ENCODE assay signal across 10 cellular contexts in genomic region chr2:213104089-213104902, GRCh38.
A peak's percentile ranks its signal among the peaks of the same experiment; 100 is the strongest.
DNase-seq lines count a peak whose midpoint lies in the region; ATAC-seq lines count a peak whose summit lies in the region.
"Had no signal": no experiment of that assay in that cellular context is flagged by ENCODE, and none has a peak within 500 bp of the region (broad histone marks: within the 10 kb centered on the region; RNA-seq: fewer than 3 reads in every experiment).

No MANE protein-coding gene starts in this region.

- peak overlapping the region; percentile 43 for H3K27ac Mint-ChIP-seq in T-helper 2 cell treated with Interferon-gamma antibody and Interleukin-4, amounts not matched to agents 5 μg/mL and 100 μg/mL, for 36 hours
- H3K27ac Mint-ChIP-seq: stimulated activated memory B cell treated with anti-CD40 and anti-IgM and Interleukin-4, amounts not matched to agents 10 μg/mL and 1 μg/mL and 100 μg/mL, for 72 hours had no signal

- H3K4me3 Mint-ChIP-seq in T-helper 2 cell treated with Interferon-gamma antibody and Interleukin-4, amounts not matched to agents 5 μg/mL and 100 μg/mL, for 36 hours = peak overlapping the region; percentile 66
- H3K4me3 Mint-ChIP-seq: stimulated activated memory B cell treated with anti-CD40 and anti-IgM and Interleukin-4, amounts not matched to agents 10 μg/mL and 1 μg/mL and 100 μg/mL, for 72 hours had no signal

- DNase-seq in activated CD4-positive, CD25-positive, alpha-beta regulatory T cell (lab: John Stamatoyannopoulos, UW) = no peak
- DNase-seq in T-helper 2 cell treated with Interferon-gamma antibody and Interleukin-4, amounts not matched to agents 5 μg/mL and 100 μg/mL, for 36 hours (ENCODE audit: low spot score) = no peak
- peak; percentile 31 for DNase-seq in fibroblast of the conjunctiva (ENCODE audit: low read depth)
- DNase-seq in islet precursor cell = no peak
- DNase-seq: activated CD4-positive, alpha-beta T cell treated with anti-CD3 and anti-CD28 coated beads for 1 hour had no signal

- peak; percentile 18 to 27 for ATAC-seq in activated CD4-positive, CD25-positive, alpha-beta regulatory T cell treated with anti-CD3 and anti-CD28 coated beads, Interleukin-2, amount 50 U/mL, for 24 hours
- ATAC-seq in GM18520 (IDR thresholded peaks at IDR 0.05; ENCODE audit: unreplicated experiment) (no peak), GM21367 (IDR thresholded peaks at IDR 0.05; ENCODE audit: unreplicated experiment) (no peak)
- ATAC-seq: stimulated activated memory B cell treated with anti-CD40 and anti-IgM and Interleukin-4, amounts not matched to agents 10 μg/mL and 1 μg/mL and 100 μg/mL, for 72 hours had no signal

- peak overlapping the region in 14 of 21 experiments; percentile 5 to 78 (median 51) for H3K27ac ChIP-seq in skin epidermis

- peaks cover 31% of the 10 kb centered on the region for H3K4me1 Mint-ChIP-seq in T-helper 2 cell treated with Interferon-gamma antibody and Interleukin-4, amounts not matched to agents 5 μg/mL and 100 μg/mL, for 36 hours (ENCODE audit: low read depth)
- H3K4me1 Mint-ChIP-seq: stimulated activated memory B cell treated with anti-CD40 and anti-IgM and Interleukin-4, amounts not matched to agents 10 μg/mL and 1 μg/mL and 100 μg/mL, for 72 hours had no signal

- no peaks in the 10 kb centered on the region for H3K9me3 Mint-ChIP-seq in T-helper 2 cell treated with Interferon-gamma antibody and Interleukin-4, amounts not matched to agents 5 μg/mL and 100 μg/mL, for 36 hours
- H3K9me3 Mint-ChIP-seq: stimulated activated memory B cell treated with anti-CD40 and anti-IgM and Interleukin-4, amounts not matched to agents 10 μg/mL and 1 μg/mL and 100 μg/mL, for 72 hours had no signal

- peak overlapping the region in 1 of 7 experiments; percentile 7 for H3K4me3 ChIP-seq in skin epidermis

- H3K36me3 Mint-ChIP-seq in T-helper 2 cell treated with Interferon-gamma antibody and Interleukin-4, amounts not matched to agents 5 μg/mL and 100 μg/mL, for 36 hours (ENCODE audit: low read depth) = peaks cover 8% of the 10 kb centered on the region
- H3K36me3 Mint-ChIP-seq: stimulated activated memory B cell treated with anti-CD40 and anti-IgM and Interleukin-4, amounts not matched to agents 10 μg/mL and 1 μg/mL and 100 μg/mL, for 72 hours had no signal

- H3K27me3 Mint-ChIP-seq in T-helper 2 cell treated with Interferon-gamma antibody and Interleukin-4, amounts not matched to agents 5 μg/mL and 100 μg/mL, for 36 hours (ENCODE audit: low read depth) = peaks cover 17% of the 10 kb centered on the region
- H3K27me3 Mint-ChIP-seq: stimulated activated memory B cell treated with anti-CD40 and anti-IgM and Interleukin-4, amounts not matched to agents 10 μg/mL and 1 μg/mL and 100 μg/mL, for 72 hours had no signal

Comparison
In these comparisons a context has a peak if more than half of its experiments do, and no peak if none do; other contexts are left out.
1. ATAC-seq: peak in activated CD4-positive, CD25-positive, alpha-beta regulatory T cell treated with anti-CD3 and anti-CD28 coated beads, Interleukin-2, amount 50 U/mL, for 24 hours (2 of 2); none in GM18520 (single experiment) and GM21367 (single experiment).